22 cellular contexts compared by ENCODE assay signal in genomic region chr10:17066000-17066399, GRCh38.
DNase-seq lines count a peak whose midpoint lies in the region; ATAC-seq, FAIRE-seq and TF ChIP-seq lines count a peak whose summit lies in the region.
"Had no signal": no experiment of that assay in that cellular context is flagged by ENCODE, and none has a peak within 500 bp of the region (broad histone marks: within the 10 kb centered on the region; RNA-seq: fewer than 3 reads in every experiment).

No MANE protein-coding gene starts in this region.

- H4K8ac ChIP-seq in mesenchymal stem cell (ENCODE audit: low read length) = no peak overlapping the region

- no peak overlapping the region for H3K4me3 Mint-ChIP-seq in astrocyte (ENCODE audit: unreplicated experiment)
- H3K4me3 Mint-ChIP-seq: CD8-positive, alpha-beta T cell had no signal

- H3K4me2 ChIP-seq in GM23248 (ENCODE audit: unreplicated experiment) (no peak overlapping the region), astrocyte (ENCODE audit: low read length) (peak overlapping the region; percentile 8), mesenchymal stem cell (ENCODE audit: low read length, poor library complexity, severe bottlenecking) (no peak overlapping the region)
- H3K4me2 ChIP-seq: A549; BLaER1 treated with 17β-estradiol and CSF1 and Interleukin-3, amounts not matched to agents 10 nM and 100 nM had no signal

- WGBS in GM23248 (ENCODE audit: low coverage in 1 of 2, low lambda C conversion rate in 2 of 2, missing lambda C conversion rate in 2 of 2), 2 experiments = 74 to 86% methylated on average over 1 of the region's 1 CpG
- WGBS in mesenchymal stem cell = no CpG with 5 or more reads among the region's 1 CpG

- H3K9ac ChIP-seq in GM23248 (no peak overlapping the region), astrocyte (ENCODE audit: low read length) (no peak overlapping the region), mesenchymal stem cell (ENCODE audit: low read length) (peak overlapping the region; percentile 2)
- H3K9ac ChIP-seq: BLaER1 treated with 17β-estradiol and CSF1 and Interleukin-3, amounts not matched to agents 10 nM and 100 nM had no signal

- H4K91ac ChIP-seq in mesenchymal stem cell (ENCODE audit: low read length) = no peak overlapping the region

- no peaks in the 10 kb centered on the region for H3K27me3 ChIP-seq in GM23248 (replicated peaks; ENCODE audit: insufficient read depth)
- H3K27me3 ChIP-seq in astrocyte (ENCODE audit: insufficient read depth, low read length) = no peaks in the 10 kb centered on the region
- H3K27me3 ChIP-seq in mesenchymal stem cell (ENCODE audit: control insufficient read depth in 1 of 2, insufficient read depth in 1 of 2, low read length in 2 of 2) = no peaks in the 10 kb centered on the region
- H3K27me3 ChIP-seq: BLaER1 treated with 17β-estradiol and CSF1 and Interleukin-3, amounts not matched to agents 10 nM and 100 nM had no signal

- no peak for TF ChIP-seq CTCF in astrocyte (IDR thresholded peaks at IDR 0.05; ENCODE audit: insufficient read depth, low read depth, low read length)
- TF ChIP-seq CTCF in foreskin fibroblast (IDR thresholded peaks at IDR 0.05; ENCODE audit: low read depth, low read length) = no peak

- no peaks in the 10 kb centered on the region for H3K79me2 ChIP-seq in GM23248 (ENCODE audit: insufficient read depth)
- H3K79me2 ChIP-seq in astrocyte (ENCODE audit: insufficient read depth, low read length) = no peaks in the 10 kb centered on the region

- H2BK120ac ChIP-seq in mesenchymal stem cell (ENCODE audit: low read depth, low read length) = no peak overlapping the region

- no peaks in the 10 kb centered on the region for H3K27me3 Mint-ChIP-seq in astrocyte (ENCODE audit: low read depth, unreplicated experiment)

- FAIRE-seq in RCC 7860 (lab: Jason Lieb, UNC) (peak; percentile 15), astrocyte (lab: Jason Lieb, UNC) (no peak), HTR-8/SVneo (lab: Jason Lieb, UNC) (no peak)
- FAIRE-seq: A549, GM12878 had no signal

- no peaks in the 10 kb centered on the region for H3K36me3 ChIP-seq in GM23248 (ENCODE audit: low read depth)
- no peaks in the 10 kb centered on the region for H3K36me3 ChIP-seq in astrocyte (ENCODE audit: insufficient read depth, low read length)
- H3K36me3 ChIP-seq in mesenchymal stem cell (ENCODE audit: control insufficient read depth in 1 of 2, insufficient read depth in 2 of 2, low read depth in 1 of 2, low read length in 2 of 2) = peaks cover 0 to 6% of the 10 kb centered on the region in 2 experiments
- H3K36me3 ChIP-seq: BLaER1 treated with 17β-estradiol and CSF1 and Interleukin-3, amounts not matched to agents 10 nM and 100 nM had no signal

- no peak for ATAC-seq in HG03159 (IDR thresholded peaks at IDR 0.05; ENCODE audit: unreplicated experiment)
- ATAC-seq: A549; CD8-positive, alpha-beta T cell; GM12878 had no signal

- H3K4me1 ChIP-seq in GM23248 (ENCODE audit: insufficient read depth) (peaks cover 51% of the 10 kb centered on the region), astrocyte (ENCODE audit: insufficient read depth, low read length) (peaks cover 43% of the 10 kb centered on the region), mesenchymal stem cell (ENCODE audit: control insufficient read depth, insufficient read depth, low read depth, low read length) (peaks cover 7% of the 10 kb centered on the region)

- in situ Hi-C loops in GM23248 (cut with MboI) = no loop called here

- no peaks in the 10 kb centered on the region for H3K9me3 Mint-ChIP-seq in astrocyte (ENCODE audit: unreplicated experiment)

- H2BK15ac ChIP-seq in mesenchymal stem cell (ENCODE audit: low read depth, poor library complexity, severe bottlenecking) = no peak overlapping the region

- no peak overlapping the region for H3K18ac ChIP-seq in mesenchymal stem cell (ENCODE audit: low read depth in 1 of 2, low read length in 2 of 2)

- H3K23ac ChIP-seq in mesenchymal stem cell (ENCODE audit: low read length in 2 of 2) = no peak overlapping the region

- H3K9me2 ChIP-seq in GM23248 (ENCODE audit: insufficient read depth) = no peaks in the 10 kb centered on the region

- H3K79me1 ChIP-seq in mesenchymal stem cell (replicated peaks; ENCODE audit: low read length, poor library complexity, severe bottlenecking) = peaks cover 2% of the 10 kb centered on the region

- no peaks in the 10 kb centered on the region for H3K36me3 Mint-ChIP-seq in astrocyte (ENCODE audit: low read depth, unreplicated experiment)

- H2BK5ac ChIP-seq in mesenchymal stem cell (ENCODE audit: low read depth, low read length, poor library complexity, severe bottlenecking) = no peak overlapping the region

- H4K20me1 ChIP-seq in GM23248 (ENCODE audit: insufficient read depth) (no peaks in the 10 kb centered on the region), astrocyte (ENCODE audit: insufficient read depth, low read length) (no peaks in the 10 kb centered on the region)
- H4K20me1 ChIP-seq: BLaER1 treated with 17β-estradiol and CSF1 and Interleukin-3, amounts not matched to agents 10 nM and 100 nM had no signal

- H3K4me1 Mint-ChIP-seq in astrocyte (ENCODE audit: low read depth, unreplicated experiment) = peaks cover 63% of the 10 kb centered on the region

- no peak overlapping the region for H2AK5ac ChIP-seq in mesenchymal stem cell (ENCODE audit: low read length, severe bottlenecking)

- H3K4ac ChIP-seq in mesenchymal stem cell (ENCODE audit: low read depth in 1 of 2, low read length in 2 of 2) = no peak overlapping the region

- peaks cover 48% of the 10 kb centered on the region for H3F3A ChIP-seq in GM23248 (ENCODE audit: insufficient read depth)

- H3K27ac Mint-ChIP-seq in astrocyte (ENCODE audit: unreplicated experiment) = peak overlapping the region; percentile 95
- H3K27ac Mint-ChIP-seq: CD8-positive, alpha-beta T cell had no signal

- no peak overlapping the region for H3K14ac ChIP-seq in mesenchymal stem cell (ENCODE audit: low read length in 2 of 2)

- no peak overlapping the region for H3K4me3 ChIP-seq in GM23248
- H3K4me3 ChIP-seq in astrocyte (ENCODE audit: insufficient read depth, low read depth, low read length) = no peak overlapping the region
- H3K4me3 ChIP-seq in mesenchymal stem cell (ENCODE audit: insufficient read depth in 1 of 2, low read depth in 1 of 2, low read length in 2 of 2) = no peak overlapping the region
- H3K4me3 ChIP-seq in foreskin fibroblast (ENCODE audit: low read depth in 1 of 2, low read length in 2 of 2) = no peak overlapping the region
- H3K4me3 ChIP-seq: A549; BLaER1 treated with 17β-estradiol and CSF1 and Interleukin-3, amounts not matched to agents 10 nM and 100 nM; GM12878 had no signal

- DNase-seq in GM23248 = peak; percentile 11
- DNase-seq in RCC 7860 (ENCODE audit: low spot score) = peak; percentile 38
- no peak for DNase-seq in astrocyte (ENCODE audit: low read depth)
- no peak for DNase-seq in mesenchymal stem cell
- DNase-seq in foreskin fibroblast = no peak
- no peak for DNase-seq in HTR-8/SVneo (ENCODE audit: insufficient read length, low spot score)
- DNase-seq: Calu3; CD8-positive, alpha-beta T cell; DMS53; EL; GOT3; KBM-7; NCI-H187; NCI-H2107; NCI-H510A; NCI-H774; SIG-M5 had no signal

- no peak overlapping the region for H2BK12ac ChIP-seq in mesenchymal stem cell (ENCODE audit: low read length in 2 of 2)

- H3K9me3 ChIP-seq in GM23248 (ENCODE audit: low read depth) = no peaks in the 10 kb centered on the region
- no peaks in the 10 kb centered on the region for H3K9me3 ChIP-seq in astrocyte (ENCODE audit: insufficient read depth, low read depth, low read length)
- H3K9me3 ChIP-seq in mesenchymal stem cell (ENCODE audit: control insufficient read depth, low read length) = no peaks in the 10 kb centered on the region
- H3K9me3 ChIP-seq: A549 had no signal

- H3K27ac ChIP-seq in GM23248 = no peak overlapping the region
- H3K27ac ChIP-seq in astrocyte (ENCODE audit: low read depth, low read length) = no peak overlapping the region
- no peak overlapping the region for H3K27ac ChIP-seq in mesenchymal stem cell (ENCODE audit: low read length, poor library complexity, severe bottlenecking)
- H3K27ac ChIP-seq: A549; BLaER1 treated with 17β-estradiol and CSF1 and Interleukin-3, amounts not matched to agents 10 nM and 100 nM; RWPE1 had no signal

- H2AFZ ChIP-seq in GM23248 = no peak overlapping the region
- no peak overlapping the region for H2AFZ ChIP-seq in astrocyte (ENCODE audit: low read depth, low read length)
- H2AFZ ChIP-seq in mesenchymal stem cell (ENCODE audit: low read depth, low read length) = no peak overlapping the region

Comparison
In these comparisons a context has a peak if more than half of its experiments do, and no peak if none do; other contexts are left out.
1. DNase-seq: peak in GM23248 (single experiment) and RCC 7860 (single experiment); none in astrocyte (single experiment), mesenchymal stem cell (single experiment), foreskin fibroblast (0 of 2) and HTR-8/SVneo (single experiment).